In genomic region chr7:23531794-23532489, GRCh38 we compare ENCODE assay signal across 8 cellular contexts. TPM values are rescaled to one million over a fixed set of nuclear protein-coding genes. Genes with fewer than 3 reads are reported as not detected.
A peak's percentile ranks its signal among the peaks of the same experiment; 100 is the strongest.
DNase-seq lines count a peak whose midpoint lies in the region; ATAC-seq and TF ChIP-seq lines count a peak whose summit lies in the region.

Gene TRA2A (minus strand): TSS chr7:23531981. CDS start chr7:23531824, 157 bp downstream.

- H2BK5ac ChIP-seq in trophoblast cell (ENCODE audit: low read depth, low read length, poor library complexity) = peak within 1 kb of the TSS; percentile 87

- ATAC-seq in HG02870 (IDR thresholded peaks at IDR 0.05; ENCODE audit: unreplicated experiment) = peak; percentile 90

- peak within 1 kb of the TSS; percentile 91 for H3K18ac ChIP-seq in trophoblast cell (ENCODE audit: low read length)

- H3K14ac ChIP-seq in trophoblast cell (ENCODE audit: low read length) = peak within 1 kb of the TSS; percentile 96

- no peaks in the 10 kb centered on the region for H3K36me3 ChIP-seq in cardiac muscle cell
- no peaks in the 10 kb centered on the region for H3K36me3 ChIP-seq in trophoblast cell (ENCODE audit: control insufficient read depth in 1 of 2, insufficient read depth in 2 of 2, low read length in 2 of 2)
- no peaks in the 10 kb centered on the region for H3K36me3 ChIP-seq in tibial nerve

- H2BK12ac ChIP-seq in trophoblast cell (ENCODE audit: low read length) = peak within 1 kb of the TSS; percentile 1

- peak; percentile 85 to 98 for TF ChIP-seq POLR2A in tibial nerve (IDR thresholded peaks at IDR 0.05)

- TF ChIP-seq EP300 in tibial nerve (IDR thresholded peaks at IDR 0.05) = peak in 1 of 2 donors; percentile 99

- peak within 1 kb of the TSS; percentile 91 for H2AFZ ChIP-seq in trophoblast cell (ENCODE audit: insufficient read depth, low read length, poor library complexity)

- H3K27me3 ChIP-seq in cardiac muscle cell (no peaks in the 10 kb centered on the region), trophoblast cell (ENCODE audit: insufficient read depth, low read length) (no peaks in the 10 kb centered on the region), tibial nerve (no peaks in the 10 kb centered on the region)

- peak within 1 kb of the TSS; percentile 88 for H4K91ac ChIP-seq in trophoblast cell (ENCODE audit: low read depth, low read length)

- peak within 1 kb of the TSS; percentile 100 for H3K9ac ChIP-seq in trophoblast cell (ENCODE audit: low read length)

- H3K4me3 ChIP-seq in cardiac muscle cell (peak within 1 kb of the TSS; percentile 98), trophoblast cell (ENCODE audit: low read depth, low read length) (peak within 1 kb of the TSS; percentile 94), tibial nerve (peak within 1 kb of the TSS; percentile 74 to 93 (median 90))

- DNase-seq in GM13977 (ENCODE audit: low spot score) (peak; percentile 92), NCI-H146 (lab: John Stamatoyannopoulos, UW) (peak; percentile 94), T-helper 1 cell (peak; percentile 86 to 95 (median 91)), cardiac muscle cell (ENCODE audit: low read depth in 1 of 2, low spot score in 1 of 2) (peak; percentile 97), trophoblast cell (peak; percentile 97 to 99), tibial nerve (ENCODE audit: low spot score in 2 of 2) (peak; percentile 96 to 97)

- H3K9me3 ChIP-seq in cardiac muscle cell (ENCODE audit: low read depth) (no peaks in the 10 kb centered on the region), trophoblast cell (ENCODE audit: insufficient read depth, low read depth, low read length) (no peaks in the 10 kb centered on the region), tibial nerve (no peaks in the 10 kb centered on the region)

- peak within 1 kb of the TSS; percentile 95 for H2BK120ac ChIP-seq in trophoblast cell (ENCODE audit: insufficient read depth, low read length, poor library complexity)

- H4K12ac ChIP-seq in trophoblast cell (ENCODE audit: low read depth, low read length) = peak within 1 kb of the TSS; percentile 91

- in situ Hi-C loops in GM13977 (cut with MboI; ENCODE audit: low pct_unique_long_range_greater_than_20kb, low sequenced_read_pairs, unreplicated experiment) = no loop called here

- H3K27ac ChIP-seq in adipose tissue (ENCODE audit: low read depth, low read length) = peak within 1 kb of the TSS; percentile 85
- H3K27ac ChIP-seq in cardiac muscle cell = peak within 1 kb of the TSS; percentile 99
- H3K27ac ChIP-seq in trophoblast cell (ENCODE audit: low read depth, low read length) = peak within 1 kb of the TSS; percentile 85
- peak within 1 kb of the TSS; percentile 92 to 100 (median 96) for H3K27ac ChIP-seq in tibial nerve

- peak within 1 kb of the TSS; percentile 95 for H4K8ac ChIP-seq in trophoblast cell (ENCODE audit: low read depth, low read length)

- peak within 1 kb of the TSS; percentile 78 for H2AK5ac ChIP-seq in trophoblast cell (ENCODE audit: low read length)

- TF ChIP-seq CTCF in GM13977 (IDR thresholded peaks at IDR 0.05; ENCODE audit: extremely low read depth, insufficient read depth, missing control alignments) (no peak), cardiac muscle cell (IDR thresholded peaks at IDR 0.05; ENCODE audit: low read depth, low read length) (no peak), tibial nerve (IDR thresholded peaks at IDR 0.05) (peak in 2 of 5 experiments; percentile 16 to 36)

- peaks cover 20% of the 10 kb centered on the region for H3K79me2 ChIP-seq in trophoblast cell (ENCODE audit: control insufficient read depth, insufficient read depth, low read length, poor library complexity)

- no peak within 1 kb of the TSS for H3K23ac ChIP-seq in trophoblast cell (ENCODE audit: low read length)

- H3K4ac ChIP-seq in trophoblast cell (ENCODE audit: low read depth, low read length) = peak within 1 kb of the TSS; percentile 100

- WGBS in adipose tissue, 3 donors = 13 to 15% (median 15%) methylated on average over 50 of the region's 50 CpGs
- no CpG with 5 or more reads among the region's 50 CpGs for WGBS in trophoblast cell (ENCODE audit: extremely low coverage, insufficient coverage, insufficient read length)
- WGBS in tibial nerve, 2 donors = 15% methylated on average over 39 to 50 of the region's 50 CpGs

- H3K4me1 ChIP-seq in cardiac muscle cell (ENCODE audit: low read depth) = peaks cover 19% of the 10 kb centered on the region
- H3K4me1 ChIP-seq in trophoblast cell (ENCODE audit: control insufficient read depth in 1 of 2, insufficient read depth in 2 of 2, low read length in 2 of 2) = peaks cover 0 to 4% of the 10 kb centered on the region in 2 experiments
- H3K4me1 ChIP-seq in tibial nerve = peaks cover 0 to 41% (median 18%) of the 10 kb centered on the region in 4 donors

- peak within 1 kb of the TSS; percentile 68 for H3K4me2 ChIP-seq in trophoblast cell (ENCODE audit: low read length)

- peaks cover 13% of the 10 kb centered on the region for H3K79me1 ChIP-seq in trophoblast cell (ENCODE audit: low read length)

RNA-seq across cellular contexts. Expression of gene TRA2A, which starts in this region (rescaled TPM):
- polyA plus RNA-seq in adipose tissue (10 to 100 TPM; 19.4 to 65.8 (median 37.2) TPM), cardiac muscle cell (55.8 and 68.7 TPM in 2 replicates)
- total RNA-seq in cardiac muscle cell (31.1 and 47.4 TPM in 2 replicates), tibial nerve (10 to 100 TPM; 39.4 to 74.9 (median 43.5) TPM)
- polyA plus RNA-seq in trophoblast cell (2013) = 66.4 and 67.4 TPM in 2 replicates

Comparison
In these comparisons a context has a peak if more than half of its experiments do, and no peak if none do; other contexts are left out.
1. Peak in every context shown above with its lines: DNase-seq, ATAC-seq, H3K4me3 ChIP-seq and H3K27ac ChIP-seq.